In the genomic region with DNA sequence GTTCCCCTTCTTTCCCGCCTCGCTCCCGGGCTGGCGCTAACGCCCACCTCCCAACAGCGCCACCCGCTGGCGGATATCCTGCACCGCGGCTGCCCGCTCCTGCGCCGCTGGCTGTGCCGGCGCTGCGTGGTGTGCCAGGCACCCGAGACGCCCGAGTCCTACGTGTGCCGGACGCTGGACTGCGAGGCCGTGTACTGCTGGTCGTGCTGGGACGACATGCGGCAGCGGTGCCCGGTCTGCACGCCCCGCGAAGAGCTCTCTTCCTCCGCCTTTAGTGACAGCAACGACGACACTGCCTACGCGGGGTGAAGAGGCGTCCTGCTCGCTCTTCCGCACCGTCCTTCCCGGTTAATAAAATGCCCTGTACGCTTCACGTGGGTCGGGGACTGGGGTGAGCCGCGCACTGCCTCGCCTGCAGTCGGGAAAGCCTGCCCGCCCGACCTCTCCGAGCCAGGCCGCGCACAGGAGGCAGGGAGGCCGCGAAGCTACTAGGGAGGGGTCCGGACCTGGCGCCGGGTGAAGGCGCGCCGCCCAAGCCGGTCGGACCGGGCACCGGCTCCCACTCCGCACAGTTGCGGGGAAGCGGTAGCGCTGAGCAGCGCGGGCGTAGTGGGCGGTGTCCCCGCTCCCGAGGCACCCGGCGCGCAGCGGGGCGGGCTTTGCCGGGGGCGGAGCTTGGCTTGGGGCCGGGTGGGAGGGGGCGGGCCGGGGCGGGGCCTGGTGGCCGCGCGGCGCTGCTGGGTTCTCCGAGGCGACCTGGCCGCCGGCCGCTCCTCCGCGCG, we compare ENCODE assay signal across 1 cellular context.
TF ChIP-seq lines count a peak whose summit lies in the region.

A gene with protein sequence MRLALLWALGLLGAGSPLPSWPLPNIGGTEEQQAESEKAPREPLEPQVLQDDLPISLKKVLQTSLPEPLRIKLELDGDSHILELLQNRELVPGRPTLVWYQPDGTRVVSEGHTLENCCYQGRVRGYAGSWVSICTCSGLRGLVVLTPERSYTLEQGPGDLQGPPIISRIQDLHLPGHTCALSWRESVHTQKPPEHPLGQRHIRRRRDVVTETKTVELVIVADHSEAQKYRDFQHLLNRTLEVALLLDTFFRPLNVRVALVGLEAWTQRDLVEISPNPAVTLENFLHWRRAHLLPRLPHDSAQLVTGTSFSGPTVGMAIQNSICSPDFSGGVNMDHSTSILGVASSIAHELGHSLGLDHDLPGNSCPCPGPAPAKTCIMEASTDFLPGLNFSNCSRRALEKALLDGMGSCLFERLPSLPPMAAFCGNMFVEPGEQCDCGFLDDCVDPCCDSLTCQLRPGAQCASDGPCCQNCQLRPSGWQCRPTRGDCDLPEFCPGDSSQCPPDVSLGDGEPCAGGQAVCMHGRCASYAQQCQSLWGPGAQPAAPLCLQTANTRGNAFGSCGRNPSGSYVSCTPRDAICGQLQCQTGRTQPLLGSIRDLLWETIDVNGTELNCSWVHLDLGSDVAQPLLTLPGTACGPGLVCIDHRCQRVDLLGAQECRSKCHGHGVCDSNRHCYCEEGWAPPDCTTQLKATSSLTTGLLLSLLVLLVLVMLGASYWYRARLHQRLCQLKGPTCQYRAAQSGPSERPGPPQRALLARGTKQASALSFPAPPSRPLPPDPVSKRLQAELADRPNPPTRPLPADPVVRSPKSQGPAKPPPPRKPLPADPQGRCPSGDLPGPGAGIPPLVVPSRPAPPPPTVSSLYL (plus strand): TSS at position 757 of the 782 bp plus-strand sequence. CDS start 71 bp downstream, outside the sequence.

TF ChIP-seq in HepG2, 621 proteins besides CTCF, POLR2A, EP300 and RAD21 (continued from another document):
- TF ChIP-seq, protein P1, sequence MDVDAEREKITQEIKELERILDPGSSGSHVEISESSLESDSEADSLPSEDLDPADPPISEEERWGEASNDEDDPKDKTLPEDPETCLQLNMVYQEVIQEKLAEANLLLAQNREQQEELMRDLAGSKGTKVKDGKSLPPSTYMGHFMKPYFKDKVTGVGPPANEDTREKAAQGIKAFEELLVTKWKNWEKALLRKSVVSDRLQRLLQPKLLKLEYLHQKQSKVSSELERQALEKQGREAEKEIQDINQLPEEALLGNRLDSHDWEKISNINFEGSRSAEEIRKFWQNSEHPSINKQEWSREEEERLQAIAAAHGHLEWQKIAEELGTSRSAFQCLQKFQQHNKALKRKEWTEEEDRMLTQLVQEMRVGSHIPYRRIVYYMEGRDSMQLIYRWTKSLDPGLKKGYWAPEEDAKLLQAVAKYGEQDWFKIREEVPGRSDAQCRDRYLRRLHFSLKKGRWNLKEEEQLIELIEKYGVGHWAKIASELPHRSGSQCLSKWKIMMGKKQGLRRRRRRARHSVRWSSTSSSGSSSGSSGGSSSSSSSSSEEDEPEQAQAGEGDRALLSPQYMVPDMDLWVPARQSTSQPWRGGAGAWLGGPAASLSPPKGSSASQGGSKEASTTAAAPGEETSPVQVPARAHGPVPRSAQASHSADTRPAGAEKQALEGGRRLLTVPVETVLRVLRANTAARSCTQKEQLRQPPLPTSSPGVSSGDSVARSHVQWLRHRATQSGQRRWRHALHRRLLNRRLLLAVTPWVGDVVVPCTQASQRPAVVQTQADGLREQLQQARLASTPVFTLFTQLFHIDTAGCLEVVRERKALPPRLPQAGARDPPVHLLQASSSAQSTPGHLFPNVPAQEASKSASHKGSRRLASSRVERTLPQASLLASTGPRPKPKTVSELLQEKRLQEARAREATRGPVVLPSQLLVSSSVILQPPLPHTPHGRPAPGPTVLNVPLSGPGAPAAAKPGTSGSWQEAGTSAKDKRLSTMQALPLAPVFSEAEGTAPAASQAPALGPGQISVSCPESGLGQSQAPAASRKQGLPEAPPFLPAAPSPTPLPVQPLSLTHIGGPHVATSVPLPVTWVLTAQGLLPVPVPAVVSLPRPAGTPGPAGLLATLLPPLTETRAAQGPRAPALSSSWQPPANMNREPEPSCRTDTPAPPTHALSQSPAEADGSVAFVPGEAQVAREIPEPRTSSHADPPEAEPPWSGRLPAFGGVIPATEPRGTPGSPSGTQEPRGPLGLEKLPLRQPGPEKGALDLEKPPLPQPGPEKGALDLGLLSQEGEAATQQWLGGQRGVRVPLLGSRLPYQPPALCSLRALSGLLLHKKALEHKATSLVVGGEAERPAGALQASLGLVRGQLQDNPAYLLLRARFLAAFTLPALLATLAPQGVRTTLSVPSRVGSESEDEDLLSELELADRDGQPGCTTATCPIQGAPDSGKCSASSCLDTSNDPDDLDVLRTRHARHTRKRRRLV (CRISPR knock-in tag; IDR thresholded peaks at IDR 0.05): no peak
- TF ChIP-seq NPAS2 (CRISPR knock-in tag; IDR thresholded peaks at IDR 0.05; ENCODE audit: borderline replicate concordance) (no peak), LCORL (IDR thresholded peaks at IDR 0.05) (no peak), LCORL (CRISPR knock-in tag; IDR thresholded peaks at IDR 0.05) (peak; percentile 32), SRSF9 (IDR thresholded peaks at IDR 0.05; ENCODE audit: borderline replicate concordance, insufficient read depth, low read depth, low read length, poor library complexity, severe bottlenecking) (no peak), ZSCAN9 (CRISPR knock-in tag; IDR thresholded peaks at IDR 0.05; ENCODE audit: borderline replicate concordance) (0 out of 2 replicates have a peak, but pooled peaks have one; percentile 14), KDM6A (CRISPR knock-in tag; IDR thresholded peaks at IDR 0.05; ENCODE audit: low read depth) (no peak), EHMT2 (IDR thresholded peaks at IDR 0.05; ENCODE audit: borderline replicate concordance, low read depth, low read length) (no peak), MTA1 (CRISPR knock-in tag; IDR thresholded peaks at IDR 0.05; ENCODE audit: borderline replicate concordance) (peak; percentile 82), ZNF749 (CRISPR knock-in tag; IDR thresholded peaks at IDR 0.05; ENCODE audit: borderline replicate concordance) (no peak; the same call in 1 of the 2 replicates), ATF7 (IDR thresholded peaks at IDR 0.05) (no peak), ATF7 (CRISPR knock-in tag; IDR thresholded peaks at IDR 0.05) (no peak), ZNF256 (CRISPR knock-in tag; conservative IDR thresholded peaks at IDR 0.05) (no peak), MXI1 (IDR thresholded peaks at IDR 0.05; ENCODE audit: borderline replicate concordance, low read depth, low read length) (peak; percentile 65; the same call in 2 of the 3 replicates), SPEN (CRISPR knock-in tag; IDR thresholded peaks at IDR 0.05; ENCODE audit: low read depth) (peak; percentile 92), NFKBIZ (CRISPR knock-in tag; IDR thresholded peaks at IDR 0.05) (peak; percentile 77; the same call in 1 of the 2 replicates), ZNF777 (CRISPR knock-in tag; IDR thresholded peaks at IDR 0.05) (peak; percentile 74), ZNF205 (CRISPR knock-in tag; IDR thresholded peaks at IDR 0.05) (no peak), ONECUT2 (CRISPR knock-in tag; IDR thresholded peaks at IDR 0.05) (no peak), MTF1 (CRISPR knock-in tag; IDR thresholded peaks at IDR 0.05) (no peak), DNMT3B (CRISPR knock-in tag; conservative IDR thresholded peaks at IDR 0.05) (peak; percentile 91), FOSL2 (CRISPR knock-in tag; IDR thresholded peaks at IDR 0.05) (peak; percentile 22; the same call in 1 of the 2 replicates), DPF2 (CRISPR knock-in tag; IDR thresholded peaks at IDR 0.05; ENCODE audit: borderline replicate concordance, low read depth) (no peak), U2AF1 (optimal IDR thresholded peaks at IDR 0.05; ENCODE audit: low read depth, low read length) (no peak)
- TF ChIP-seq, protein P2, sequence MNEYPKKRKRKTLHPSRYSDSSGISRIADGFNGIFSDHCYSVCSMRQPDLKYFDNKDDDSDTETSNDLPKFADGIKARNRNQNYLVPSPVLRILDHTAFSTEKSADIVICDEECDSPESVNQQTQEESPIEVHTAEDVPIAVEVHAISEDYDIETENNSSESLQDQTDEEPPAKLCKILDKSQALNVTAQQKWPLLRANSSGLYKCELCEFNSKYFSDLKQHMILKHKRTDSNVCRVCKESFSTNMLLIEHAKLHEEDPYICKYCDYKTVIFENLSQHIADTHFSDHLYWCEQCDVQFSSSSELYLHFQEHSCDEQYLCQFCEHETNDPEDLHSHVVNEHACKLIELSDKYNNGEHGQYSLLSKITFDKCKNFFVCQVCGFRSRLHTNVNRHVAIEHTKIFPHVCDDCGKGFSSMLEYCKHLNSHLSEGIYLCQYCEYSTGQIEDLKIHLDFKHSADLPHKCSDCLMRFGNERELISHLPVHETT (CRISPR knock-in tag; conservative IDR thresholded peaks at IDR 0.05): no peak
- TF ChIP-seq, protein P3, sequence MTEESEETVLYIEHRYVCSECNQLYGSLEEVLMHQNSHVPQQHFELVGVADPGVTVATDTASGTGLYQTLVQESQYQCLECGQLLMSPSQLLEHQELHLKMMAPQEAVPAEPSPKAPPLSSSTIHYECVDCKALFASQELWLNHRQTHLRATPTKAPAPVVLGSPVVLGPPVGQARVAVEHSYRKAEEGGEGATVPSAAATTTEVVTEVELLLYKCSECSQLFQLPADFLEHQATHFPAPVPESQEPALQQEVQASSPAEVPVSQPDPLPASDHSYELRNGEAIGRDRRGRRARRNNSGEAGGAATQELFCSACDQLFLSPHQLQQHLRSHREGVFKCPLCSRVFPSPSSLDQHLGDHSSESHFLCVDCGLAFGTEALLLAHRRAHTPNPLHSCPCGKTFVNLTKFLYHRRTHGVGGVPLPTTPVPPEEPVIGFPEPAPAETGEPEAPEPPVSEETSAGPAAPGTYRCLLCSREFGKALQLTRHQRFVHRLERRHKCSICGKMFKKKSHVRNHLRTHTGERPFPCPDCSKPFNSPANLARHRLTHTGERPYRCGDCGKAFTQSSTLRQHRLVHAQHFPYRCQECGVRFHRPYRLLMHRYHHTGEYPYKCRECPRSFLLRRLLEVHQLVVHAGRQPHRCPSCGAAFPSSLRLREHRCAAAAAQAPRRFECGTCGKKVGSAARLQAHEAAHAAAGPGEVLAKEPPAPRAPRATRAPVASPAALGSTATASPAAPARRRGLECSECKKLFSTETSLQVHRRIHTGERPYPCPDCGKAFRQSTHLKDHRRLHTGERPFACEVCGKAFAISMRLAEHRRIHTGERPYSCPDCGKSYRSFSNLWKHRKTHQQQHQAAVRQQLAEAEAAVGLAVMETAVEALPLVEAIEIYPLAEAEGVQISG (CRISPR knock-in tag; IDR thresholded peaks at IDR 0.05): peak; percentile 85
- TF ChIP-seq, protein P4, sequence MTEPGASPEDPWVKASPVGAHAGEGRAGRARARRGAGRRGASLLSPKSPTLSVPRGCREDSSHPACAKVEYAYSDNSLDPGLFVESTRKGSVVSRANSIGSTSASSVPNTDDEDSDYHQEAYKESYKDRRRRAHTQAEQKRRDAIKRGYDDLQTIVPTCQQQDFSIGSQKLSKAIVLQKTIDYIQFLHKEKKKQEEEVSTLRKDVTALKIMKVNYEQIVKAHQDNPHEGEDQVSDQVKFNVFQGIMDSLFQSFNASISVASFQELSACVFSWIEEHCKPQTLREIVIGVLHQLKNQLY (CRISPR knock-in tag; IDR thresholded peaks at IDR 0.05): peak; percentile 62; the same call in 1 of the 2 replicates
- TF ChIP-seq, protein P5, sequence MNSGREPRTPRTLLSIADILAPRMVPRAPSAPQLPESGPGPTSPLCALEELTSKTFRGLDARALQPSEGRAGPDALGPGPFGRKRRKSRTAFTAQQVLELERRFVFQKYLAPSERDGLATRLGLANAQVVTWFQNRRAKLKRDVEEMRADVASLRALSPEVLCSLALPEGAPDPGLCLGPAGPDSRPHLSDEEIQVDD (CRISPR knock-in tag; IDR thresholded peaks at IDR 0.05; ENCODE audit: borderline replicate concordance): peak; percentile 78; the same call in 1 of the 2 replicates
